In genomic region chr20:51481311-51481997, GRCh38 we compare ENCODE assay signal across 10 cellular contexts.
DNase-seq lines count a peak whose midpoint lies in the region; ATAC-seq and TF ChIP-seq lines count a peak whose summit lies in the region.
"Had no signal": no experiment of that assay in that cellular context is flagged by ENCODE, and none has a peak within 500 bp of the region (broad histone marks: within the 10 kb centered on the region; RNA-seq: fewer than 3 reads in every experiment).

No MANE protein-coding gene starts in this region.

- H3K9me3 ChIP-seq in IMR-90 (ENCODE audit: control insufficient read depth, insufficient read depth, low read length) (peaks cover 5% of the 10 kb centered on the region), tibial nerve (no peaks in the 10 kb centered on the region), neuronal stem cell (replicated peaks in 1 of 2; ENCODE audit: control insufficient read depth in 2 of 2, insufficient read depth in 1 of 2, low read depth in 1 of 2, low read length in 2 of 2) (peaks cover 0 to 5% of the 10 kb centered on the region in 2 donors)
- H3K9me3 ChIP-seq: neutrophil had no signal

- H4K20me1 ChIP-seq in IMR-90 (ENCODE audit: insufficient read depth, low read length) = no peaks in the 10 kb centered on the region

- H2BK20ac ChIP-seq in IMR-90 (ENCODE audit: low read depth, low read length) = no peak overlapping the region

- DNase-seq in IMR-90 = no peak
- DNase-seq in activated T-cell treated with anti-CD3 and anti-CD28 coated beads, Interleukin-2, amount 50 U/mL, for 1 hour = peak; percentile 63
- DNase-seq in mesenteric fat pad (ENCODE audit: low spot score) = peak; percentile 76
- peak in 5 of 6 experiments; percentile 18 to 22 (median 18) for DNase-seq in stimulated activated naive CD4-positive, alpha-beta T cell (lab: John Stamatoyannopoulos, UW)
- no peak for DNase-seq in tibial nerve (ENCODE audit: low spot score in 2 of 2)
- no peak for DNase-seq in neuronal stem cell (ENCODE audit: low spot score)
- DNase-seq: DND-41 had no signal

- H4K5ac ChIP-seq in IMR-90 (ENCODE audit: low read depth, low read length) = no peak overlapping the region

- H3K4me2 ChIP-seq in IMR-90 (ENCODE audit: low read depth, low read length) (no peak overlapping the region), neuronal stem cell (ENCODE audit: insufficient read depth, low read length, poor library complexity, severe bottlenecking) (no peak overlapping the region)

- no peak for TF ChIP-seq EP300 in tibial nerve (IDR thresholded peaks at IDR 0.05)

- H4K8ac ChIP-seq in IMR-90 (ENCODE audit: low read depth in 2 of 2, low read length in 2 of 2) (no peak overlapping the region), neuronal stem cell (ENCODE audit: low read depth, low read length) (no peak overlapping the region)

- no peak overlapping the region for H4K91ac ChIP-seq in IMR-90 (ENCODE audit: insufficient read depth, low read depth, low read length)
- no peak overlapping the region for H4K91ac ChIP-seq in neuronal stem cell (ENCODE audit: low read depth, low read length, poor library complexity)

- no peak overlapping the region for H3K27ac ChIP-seq in IMR-90 (ENCODE audit: insufficient read depth, low read length)
- no peak overlapping the region for H3K27ac ChIP-seq in tibial nerve
- no peak overlapping the region for H3K27ac ChIP-seq in neuronal stem cell (replicated peaks; ENCODE audit: low read length)
- H3K27ac ChIP-seq: neutrophil had no signal

- TF ChIP-seq CTCF in IMR-90 (conservative IDR thresholded peaks at IDR 0.05; ENCODE audit: low read depth, low read length) (no peak), tibial nerve (IDR thresholded peaks at IDR 0.05) (no peak)

- no peak overlapping the region for H3K14ac ChIP-seq in IMR-90 (replicated peaks; ENCODE audit: low read depth, low read length)
- no peak overlapping the region for H3K14ac ChIP-seq in neuronal stem cell (ENCODE audit: low read length)

- H3K27me3 ChIP-seq in IMR-90 (ENCODE audit: control insufficient read depth, insufficient read depth, low read length) (no peaks in the 10 kb centered on the region), tibial nerve (no peaks in the 10 kb centered on the region), neuronal stem cell (ENCODE audit: control insufficient read depth in 3 of 3, insufficient read depth in 3 of 3, low read depth in 1 of 3, low read length in 3 of 3) (no peaks in the 10 kb centered on the region)
- H3K27me3 ChIP-seq: neutrophil had no signal

- no TSS peak for BruUV-seq in IMR-90 (replicated peaks; lab: Mats Ljungman, UMichigan)

- H3K79me1 ChIP-seq in IMR-90 (ENCODE audit: low read depth in 1 of 2, low read length in 2 of 2) = no peaks in the 10 kb centered on the region
- no peaks in the 10 kb centered on the region for H3K79me1 ChIP-seq in neuronal stem cell (ENCODE audit: low read depth, low read length)

- no peaks in the 10 kb centered on the region for H3K9me1 ChIP-seq in IMR-90 (ENCODE audit: insufficient read depth, low read length)

- 0 out of 2 replicates have a peak overlapping the region, but pooled peaks have one; percentile 10 for H2AK5ac ChIP-seq in IMR-90 (ENCODE audit: low read depth, low read length)
- H2AK5ac ChIP-seq in neuronal stem cell (ENCODE audit: low read depth, low read length) = no peak overlapping the region

- no peak for TF ChIP-seq POLR2A in IMR-90 (IDR thresholded peaks at IDR 0.05; ENCODE audit: low read depth, low read length)
- no peak for TF ChIP-seq POLR2A in tibial nerve (IDR thresholded peaks at IDR 0.05)

- H3K36me3 ChIP-seq in IMR-90 (ENCODE audit: control insufficient read depth, insufficient read depth, low read length) = no peaks in the 10 kb centered on the region
- no peaks in the 10 kb centered on the region for H3K36me3 ChIP-seq in tibial nerve
- no peaks in the 10 kb centered on the region for H3K36me3 ChIP-seq in neuronal stem cell (replicated peaks in 1 of 2; ENCODE audit: control insufficient read depth in 2 of 2, insufficient read depth in 2 of 2, low read length in 2 of 2)
- H3K36me3 ChIP-seq: neutrophil had no signal

- H3K4me3 ChIP-seq in IMR-90 (ENCODE audit: insufficient read depth, low read depth, low read length) (no peak overlapping the region), tibial nerve (no peak overlapping the region), neuronal stem cell (ENCODE audit: low read length in 2 of 2) (no peak overlapping the region)

- H2AK9ac ChIP-seq in IMR-90 (replicated peaks; ENCODE audit: low read depth, low read length, poor library complexity) = no peak overlapping the region

- dilution Hi-C loops in IMR-90 (cut with HindIII; ENCODE audit: low sequenced_read_pairs, unreplicated experiment) = no loop called here

- H3K18ac ChIP-seq in IMR-90 (ENCODE audit: low read depth, low read length) (no peak overlapping the region), neuronal stem cell (ENCODE audit: low read length) (no peak overlapping the region)

- in situ Hi-C loops in IMR-90 (cut with MboI; ENCODE audit: low sequenced_read_pairs) = no loop called here

- H2BK120ac ChIP-seq in IMR-90 (ENCODE audit: low read depth, low read length) (no peak overlapping the region), neuronal stem cell (ENCODE audit: low read depth, low read length) (no peak overlapping the region)

- no peak overlapping the region for H3K23ac ChIP-seq in IMR-90 (ENCODE audit: low read depth, low read length)
- H3K23ac ChIP-seq in neuronal stem cell (ENCODE audit: low read depth, low read length, poor library complexity) = no peak overlapping the region

- no peak overlapping the region for H2BK12ac ChIP-seq in neuronal stem cell (ENCODE audit: low read length)

- WGBS in IMR-90 (ENCODE audit: extremely low coverage in 2 of 2, insufficient read length in 1 of 2), 2 experiments = 96% methylated on average over 4 of the region's 20 CpGs; no CpG with 5 or more reads in 1 of the 2 experiments
- 72 to 85% methylated on average over 20 of the region's 20 CpGs for WGBS in tibial nerve, 2 donors
- no CpG with 5 or more reads among the region's 20 CpGs for WGBS in neuronal stem cell (ENCODE audit: extremely low coverage in 2 of 2, insufficient read length in 2 of 2, insufficient replicate concordance in 1 of 2), 2 donors

- H3K4me1 ChIP-seq in IMR-90 (ENCODE audit: control insufficient read depth, insufficient read depth, low read length) (no peaks in the 10 kb centered on the region), tibial nerve (peaks cover 0 to 10% (median 0%) of the 10 kb centered on the region in 4 donors), neuronal stem cell (ENCODE audit: control insufficient read depth in 2 of 2, insufficient read depth in 1 of 2, low read depth in 1 of 2, low read length in 2 of 2) (peaks cover 0 to 5% of the 10 kb centered on the region in 2 donors)

- no peak for ATAC-seq in IMR-90 (ENCODE audit: low read depth)
- ATAC-seq in GM19324 (IDR thresholded peaks at IDR 0.05; ENCODE audit: low FRiP score, unreplicated experiment) = no peak
- no peak for ATAC-seq in HG03457 (IDR thresholded peaks at IDR 0.05; ENCODE audit: unreplicated experiment)

- H3K4ac ChIP-seq in IMR-90 (ENCODE audit: low read depth, low read length) (no peak overlapping the region), neuronal stem cell (ENCODE audit: low read length) (no peak overlapping the region)

- H3K9ac ChIP-seq in IMR-90 (ENCODE audit: low read depth, low read length) (no peak overlapping the region), neuronal stem cell (ENCODE audit: low read depth, low read length, poor library complexity) (no peak overlapping the region)

- no peak overlapping the region for H3K56ac ChIP-seq in IMR-90 (ENCODE audit: extremely low read depth, insufficient read depth, low read length)

- CTCF ChIA-PET in IMR-90 (lab: Yijun Ruan, JAX) = interaction anchor here (1.2 kb wide), 1 partner anchor 19 kb away, joined by 3 read pairs; no protein-coding TSS in a partner anchor

- intact Hi-C loops in IMR-90 (cut with micrococcal nuclease) = no loop called here

- POLR2A ChIA-PET in IMR-90 (lab: Charles Lee; ENCODE audit: unreplicated experiment) = interaction anchor here (0.6 kb wide), 1 partner anchor 47 kb away, joined by 3 read pairs; no protein-coding TSS in a partner anchor

- H2BK15ac ChIP-seq in IMR-90 (ENCODE audit: low read depth, low read length) (no peak overlapping the region), neuronal stem cell (ENCODE audit: low read length) (no peak overlapping the region)

- H2BK5ac ChIP-seq in IMR-90 (ENCODE audit: low read depth, low read length, poor library complexity, severe bottlenecking) (no peak overlapping the region), neuronal stem cell (ENCODE audit: low read length) (no peak overlapping the region)

- H2AFZ ChIP-seq in IMR-90 (replicated peaks; ENCODE audit: low read length, poor library complexity) (no peak overlapping the region), neuronal stem cell (ENCODE audit: low read length) (no peak overlapping the region)

- TF ChIP-seq RAD21 in IMR-90 (IDR thresholded peaks at IDR 0.05; ENCODE audit: low read length) = no peak

TF ChIP-seq in IMR-90, 13 proteins besides CTCF, POLR2A, EP300 and RAD21 (continues in another document):
- TF ChIP-seq NFE2L2 (IDR thresholded peaks at IDR 0.05; ENCODE audit: low read depth, low read length) = no peak
- no peak for TF ChIP-seq MXI1 (IDR thresholded peaks at IDR 0.05; ENCODE audit: borderline replicate concordance, low read depth, low read length)
- TF ChIP-seq, protein P1, sequence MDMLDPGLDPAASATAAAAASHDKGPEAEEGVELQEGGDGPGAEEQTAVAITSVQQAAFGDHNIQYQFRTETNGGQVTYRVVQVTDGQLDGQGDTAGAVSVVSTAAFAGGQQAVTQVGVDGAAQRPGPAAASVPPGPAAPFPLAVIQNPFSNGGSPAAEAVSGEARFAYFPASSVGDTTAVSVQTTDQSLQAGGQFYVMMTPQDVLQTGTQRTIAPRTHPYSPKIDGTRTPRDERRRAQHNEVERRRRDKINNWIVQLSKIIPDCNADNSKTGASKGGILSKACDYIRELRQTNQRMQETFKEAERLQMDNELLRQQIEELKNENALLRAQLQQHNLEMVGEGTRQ (IDR thresholded peaks at IDR 0.05; ENCODE audit: low read depth, low read length) = no peak
- TF ChIP-seq CHD1 (IDR thresholded peaks at IDR 0.05; ENCODE audit: low read depth, low read length) = no peak
- TF ChIP-seq FOS (IDR thresholded peaks at IDR 0.05; ENCODE audit: low read depth, low read length) = no peak
- TF ChIP-seq RFX5 (IDR thresholded peaks at IDR 0.05; ENCODE audit: low read depth, low read length) = no peak
- TF ChIP-seq, protein P2, sequence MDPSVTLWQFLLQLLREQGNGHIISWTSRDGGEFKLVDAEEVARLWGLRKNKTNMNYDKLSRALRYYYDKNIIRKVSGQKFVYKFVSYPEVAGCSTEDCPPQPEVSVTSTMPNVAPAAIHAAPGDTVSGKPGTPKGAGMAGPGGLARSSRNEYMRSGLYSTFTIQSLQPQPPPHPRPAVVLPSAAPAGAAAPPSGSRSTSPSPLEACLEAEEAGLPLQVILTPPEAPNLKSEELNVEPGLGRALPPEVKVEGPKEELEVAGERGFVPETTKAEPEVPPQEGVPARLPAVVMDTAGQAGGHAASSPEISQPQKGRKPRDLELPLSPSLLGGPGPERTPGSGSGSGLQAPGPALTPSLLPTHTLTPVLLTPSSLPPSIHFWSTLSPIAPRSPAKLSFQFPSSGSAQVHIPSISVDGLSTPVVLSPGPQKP (IDR thresholded peaks at IDR 0.05; ENCODE audit: borderline replicate concordance, low read depth, low read length) = no peak
- TF ChIP-seq SMC3 (IDR thresholded peaks at IDR 0.05; ENCODE audit: low read depth, low read length) = no peak

Comparison
In these comparisons a context has a peak if more than half of its experiments do, and no peak if none do; other contexts are left out.
1. DNase-seq: peak in activated T-cell treated with anti-CD3 and anti-CD28 coated beads, Interleukin-2, amount 50 U/mL, for 1 hour (single experiment), mesenteric fat pad (single experiment) and stimulated activated naive CD4-positive, alpha-beta T cell (5 of 6); none in IMR-90 (single experiment), tibial nerve (0 of 2) and neuronal stem cell (single experiment).